ENCODE assay signal across 15 cellular contexts in genomic region chr16:85231959-85232358, GRCh38.
DNase-seq lines count a peak whose midpoint lies in the region; TF ChIP-seq lines count a peak whose summit lies in the region.
"Had no signal": no experiment of that assay in that cellular context is flagged by ENCODE, and none has a peak within 500 bp of the region (broad histone marks: within the 10 kb centered on the region; RNA-seq: fewer than 3 reads in every experiment).

No MANE protein-coding gene starts in this region.

- no peaks in the 10 kb centered on the region for H3K27me3 ChIP-seq in ovary
- H3K27me3 ChIP-seq: body of pancreas had no signal

- H3K36me3 ChIP-seq in ovary: no peaks in the 10 kb centered on the region
- H3K36me3 ChIP-seq: left lung had no signal

- H3K4me3 ChIP-seq in AG10803 (ENCODE audit: low read length) (no peak overlapping the region), NB4 (ENCODE audit: low read depth, low read length) (no peak overlapping the region), fibroblast of pulmonary artery (replicated peaks; ENCODE audit: low read depth, low read length) (no peak overlapping the region), ovary (no peak overlapping the region)
- H3K4me3 ChIP-seq: body of pancreas, left lung had no signal

- no peaks in the 10 kb centered on the region for H3K9me3 ChIP-seq in ovary
- H3K9me3 ChIP-seq: body of pancreas, left lung had no signal

- TF ChIP-seq POLR2A in NB4 (IDR thresholded peaks at IDR 0.05; ENCODE audit: extremely low read depth, insufficient read length) (no peak), ovary (IDR thresholded peaks at IDR 0.05) (no peak)

- peak; percentile 83 for DNase-seq in AG10803 (ENCODE audit: low read depth)
- DNase-seq in NB4 (ENCODE audit: low read depth): peak; percentile 93
- peak; percentile 58 for DNase-seq in fibroblast of pulmonary artery (ENCODE audit: low read depth)
- DNase-seq in ovary: peak; percentile 60 to 82 (median 70)
- DNase-seq in stimulated activated CD8-positive, alpha-beta memory T cell treated with anti-CD3 and anti-CD28 coated beads, Interleukin-4, amount 100 ng/mL, for 48 hours: no peak
- DNase-seq in GM10266 (ENCODE audit: extremely low spot score): no peak
- no peak for DNase-seq in inferior parietal cortex (ENCODE audit: extremely low spot score)
- DNase-seq in NCI-H526 treated with DMSO at 0.1 percent for 48 hours (lab: John Stamatoyannopoulos, UW): no peak
- DNase-seq: activated gamma-delta T cell, AML-193, body of pancreas, DND-41, left lung, NCI-H2081, small intestine had no signal

- peaks cover 48% of the 10 kb centered on the region for H3K4me1 ChIP-seq in ovary (ENCODE audit: insufficient read depth)

- 7 to 11% (median 8%) methylated on average over 8 of the region's 8 CpGs for WGBS in ovary, 3 donors

- intact Hi-C loops in ovary (cut with DNase I): loop anchor here in 3 of 4 donors (5.0 to 10.0 kb wide), 4 partner anchors 35 to 117 kb away; partner anchors contain the start of gene CIBAR2 (in 1 of the 3)

- no peak for TF ChIP-seq EP300 in ovary (IDR thresholded peaks at IDR 0.05)

- H3K27ac ChIP-seq in ovary: peak overlapping the region; percentile 45 to 81
- H3K27ac ChIP-seq: body of pancreas, left lung had no signal

- TF ChIP-seq CTCF in AG10803 (conservative IDR thresholded peaks at IDR 0.05; ENCODE audit: low read length): no peak
- no peak for TF ChIP-seq CTCF in NB4 (IDR thresholded peaks at IDR 0.05; ENCODE audit: low read depth, low read length)
- TF ChIP-seq CTCF in fibroblast of pulmonary artery (IDR thresholded peaks at IDR 0.05; ENCODE audit: low read length, missing control alignments): no peak
- no peak for TF ChIP-seq CTCF in ovary (IDR thresholded peaks at IDR 0.05)
- no peak for TF ChIP-seq CTCF in GM10266 (IDR thresholded peaks at IDR 0.05; ENCODE audit: control insufficient read depth, insufficient read depth, low read depth, missing control alignments)

Comparison
In these comparisons a context has a peak if more than half of its experiments do, and no peak if none do; other contexts are left out.
1. DNase-seq: peak in AG10803 (single experiment), NB4 (single experiment), fibroblast of pulmonary artery (single experiment) and ovary (5 of 5); none in stimulated activated CD8-positive, alpha-beta memory T cell treated with anti-CD3 and anti-CD28 coated beads, Interleukin-4, amount 100 ng/mL, for 48 hours (single experiment), GM10266 (single experiment), inferior parietal cortex (single experiment) and NCI-H526 treated with DMSO at 0.1 percent for 48 hours (single experiment).